ENCODE assay signal across 20 cellular contexts in genomic region chr12:80038062-80038560, GRCh38.
DNase-seq lines count a peak whose midpoint lies in the region; ATAC-seq and TF ChIP-seq lines count a peak whose summit lies in the region.
"Had no signal": no experiment of that assay in that cellular context is flagged by ENCODE, and none has a peak within 500 bp of the region (broad histone marks: within the 10 kb centered on the region; RNA-seq: fewer than 3 reads in every experiment).

No MANE protein-coding gene starts in this region.

- intact Hi-C loops in esophagus squamous epithelium (cut with DNase I) (no loop called here), sigmoid colon (cut with DNase I) (no loop called here)

- H3K9me3 ChIP-seq in SK-N-SH (no peaks in the 10 kb centered on the region), esophagus squamous epithelium (no peaks in the 10 kb centered on the region), sigmoid colon (no peaks in the 10 kb centered on the region)
- H3K9me3 ChIP-seq: BE2C, SJCRH30 had no signal

- 0 out of 2 replicates have a peak overlapping the region, but pooled peaks have one; percentile 7 for H3K4me2 ChIP-seq in SK-N-SH
- H3K4me2 ChIP-seq: PC-9 had no signal

- TF ChIP-seq CTCF in SK-N-SH (IDR thresholded peaks at IDR 0.05) (no peak), esophagus squamous epithelium (IDR thresholded peaks at IDR 0.05) (no peak), sigmoid colon (IDR thresholded peaks at IDR 0.05) (no peak)

- H4K20me1 ChIP-seq in SK-N-SH (ENCODE audit: insufficient read depth), result no peaks in the 10 kb centered on the region

- POLR2A ChIA-PET in SK-N-SH (lab: Yijun Ruan, JAX), result no interaction called here

- H3K9me2 ChIP-seq in SK-N-SH, result no peaks in the 10 kb centered on the region

- no peak for TF ChIP-seq RAD21 in SK-N-SH (IDR thresholded peaks at IDR 0.05; ENCODE audit: low read length)

- H3K4me1 ChIP-seq in SK-N-SH (ENCODE audit: control insufficient read depth in 1 of 2, insufficient read depth in 2 of 2, low read depth in 1 of 2, low read length in 1 of 2) (peaks cover 0 to 16% of the 10 kb centered on the region in 2 experiments; a peak in 3 of 4 replicates), esophagus squamous epithelium (no peaks in the 10 kb centered on the region), sigmoid colon (peaks cover 0 to 75% (median 42%) of the 10 kb centered on the region in 4 donors)
- H3K4me1 ChIP-seq: BE2C, SJCRH30 had no signal

- no peak overlapping the region; a peak in 1 of 4 replicates for H3K4me3 ChIP-seq in SK-N-SH (ENCODE audit: low read depth in 2 of 2, low read length in 1 of 2)
- H3K4me3 ChIP-seq in esophagus squamous epithelium, result no peak overlapping the region
- H3K4me3 ChIP-seq in sigmoid colon, result no peak overlapping the region
- H3K4me3 ChIP-seq: GM12878, PC-9, SJCRH30 had no signal

- TF ChIP-seq POLR2A in esophagus squamous epithelium (IDR thresholded peaks at IDR 0.05), result no peak
- no peak for TF ChIP-seq POLR2A in sigmoid colon (IDR thresholded peaks at IDR 0.05)

- H3F3A ChIP-seq in SK-N-SH (replicated peaks; ENCODE audit: insufficient read depth), result peaks cover 23% of the 10 kb centered on the region

- H3K79me2 ChIP-seq in SK-N-SH (ENCODE audit: insufficient read depth), result no peaks in the 10 kb centered on the region

- H3K27me3 ChIP-seq in SK-N-SH (ENCODE audit: insufficient read depth), result no peaks in the 10 kb centered on the region
- no peaks in the 10 kb centered on the region for H3K27me3 ChIP-seq in esophagus squamous epithelium
- no peaks in the 10 kb centered on the region for H3K27me3 ChIP-seq in sigmoid colon
- H3K27me3 ChIP-seq: SJCRH30 had no signal

- TF ChIP-seq EP300 in SK-N-SH (IDR thresholded peaks at IDR 0.05; ENCODE audit: borderline replicate concordance in 1 of 2, low read depth in 1 of 2, low read length in 1 of 2) (no peak), sigmoid colon (IDR thresholded peaks at IDR 0.05) (no peak)

- CTCF ChIA-PET in SK-N-SH (lab: Yijun Ruan, JAX), result interaction anchor here (0.7 kb wide), 1 partner anchor 71 kb away, joined by 3 read pairs; no protein-coding TSS in a partner anchor

- no peak for DNase-seq in SK-N-SH
- DNase-seq in esophagus squamous epithelium (lab: John Stamatoyannopoulos, UW), result no peak
- DNase-seq in sigmoid colon, result no peak
- DNase-seq in KG1 (lab: John Stamatoyannopoulos, UW), result no peak
- DNase-seq: BE2C; CD4-positive, alpha-beta T cell; MV-4-11; NCI-H1436 treated with DMSO at 0.1 percent for 48 hours; NCI-H2029 treated with DMSO at 0.1 percent for 48 hours; NCI-H2171 treated with DMSO at 0.1 percent for 48 hours; NCI-H748 treated with DMSO at 0.1 percent for 48 hours; PC-9; SJCRH30 had no signal

- 0 out of 2 replicates have a peak overlapping the region, but pooled peaks have one; percentile 15 for H3K9ac ChIP-seq in SK-N-SH

- WGBS in SK-N-SH (ENCODE audit: low lambda C conversion rate), result 42% methylated on average over 4 of the region's 4 CpGs
- WGBS in esophagus squamous epithelium, 2 donors, result 71 to 77% methylated on average over 4 of the region's 4 CpGs
- WGBS in sigmoid colon, 2 donors, result 77 to 80% methylated on average over 4 of the region's 4 CpGs

- H2AFZ ChIP-seq in SK-N-SH (ENCODE audit: low read depth), result peak overlapping the region; percentile 75
- H2AFZ ChIP-seq: PC-9 had no signal

- ATAC-seq in SK-N-SH treated with all-trans-retinoic acid at 6 μM for 48 hours, result no peak
- ATAC-seq in HG03565 (IDR thresholded peaks at IDR 0.05; ENCODE audit: unreplicated experiment), result no peak
- no peak for ATAC-seq in HG03095 (IDR thresholded peaks at IDR 0.05; ENCODE audit: unreplicated experiment)
- no peak for ATAC-seq in HG03469 (IDR thresholded peaks at IDR 0.05; ENCODE audit: unreplicated experiment)
- ATAC-seq: GM12878 had no signal

- H3K27ac ChIP-seq in SK-N-SH (ENCODE audit: low read depth in 2 of 2, low read length in 1 of 2), result peak overlapping the region in 1 of 2 experiments; percentile 25; a peak in 1 of 4 replicates
- H3K27ac ChIP-seq in esophagus squamous epithelium, result peak overlapping the region in 3 of 4 donors; percentile 29 to 62 (median 57)
- peak overlapping the region; percentile 67 to 81 (median 80) for H3K27ac ChIP-seq in sigmoid colon
- H3K27ac ChIP-seq: 22Rv1, HL-60, PC-9, SJCRH30 had no signal

- no peaks in the 10 kb centered on the region for H3K36me3 ChIP-seq in SK-N-SH (replicated peaks in 1 of 2; ENCODE audit: control insufficient read depth in 1 of 2, insufficient read depth in 2 of 2, low read length in 1 of 2)
- no peaks in the 10 kb centered on the region for H3K36me3 ChIP-seq in esophagus squamous epithelium
- H3K36me3 ChIP-seq in sigmoid colon, result no peaks in the 10 kb centered on the region
- H3K36me3 ChIP-seq: BE2C, SJCRH30 had no signal

TF ChIP-seq in SK-N-SH, 30 proteins besides CTCF, POLR2A, EP300 and RAD21:
- no peak for TF ChIP-seq FOXM1 (IDR thresholded peaks at IDR 0.05; ENCODE audit: low read depth)

TF ChIP-seq in SK-N-SH treated with all-trans-retinoic acid at 6 μM for 48 hours, 23 proteins besides CTCF, POLR2A, EP300 and RAD21:
- TF ChIP-seq ISL1 (CRISPR knock-in tag; IDR thresholded peaks at IDR 0.05) (no peak), POU6F1 (CRISPR knock-in tag; IDR thresholded peaks at IDR 0.05; ENCODE audit: borderline replicate concordance, low read depth) (no peak), GLIS3 (CRISPR knock-in tag; IDR thresholded peaks at IDR 0.05) (no peak)
